Comparison of ENCODE assay signal across 9 cellular contexts in genomic region chr2:160993543-160994090, GRCh38.
DNase-seq lines count a peak whose midpoint lies in the region; ATAC-seq and TF ChIP-seq lines count a peak whose summit lies in the region.
"Had no signal": no experiment of that assay in that cellular context is flagged by ENCODE, and none has a peak within 500 bp of the region (broad histone marks: within the 10 kb centered on the region; RNA-seq: fewer than 3 reads in every experiment).

No MANE protein-coding gene starts in this region.

- 84 to 86% methylated on average over 10 of the region's 10 CpGs for WGBS in GM23248 (ENCODE audit: low coverage in 1 of 2, low lambda C conversion rate in 2 of 2, missing lambda C conversion rate in 2 of 2), 2 experiments

- H3K9me2 ChIP-seq in GM23248 (ENCODE audit: insufficient read depth), result no peaks in the 10 kb centered on the region

- H3K27me3 ChIP-seq in GM23248 (replicated peaks; ENCODE audit: insufficient read depth) (no peaks in the 10 kb centered on the region), OCI-LY3 (ENCODE audit: low read depth, low read length) (peaks cover 3% of the 10 kb centered on the region; the same call in 1 of the 2 replicates), right atrium auricular region (no peaks in the 10 kb centered on the region), ascending aorta (no peaks in the 10 kb centered on the region)

- H3K79me2 ChIP-seq in GM23248 (ENCODE audit: insufficient read depth) (no peaks in the 10 kb centered on the region), OCI-LY3 (ENCODE audit: low read length) (no peaks in the 10 kb centered on the region)

- TF ChIP-seq CTCF in OCI-LY3 (IDR thresholded peaks at IDR 0.05; ENCODE audit: low read depth, low read length) (no peak), right atrium auricular region (IDR thresholded peaks at IDR 0.05) (no peak), ascending aorta (IDR thresholded peaks at IDR 0.05) (no peak)

- DNase-seq in GM23248 (no peak), right atrium auricular region (ENCODE audit: low spot score) (no peak), renal cortical epithelial cell (ENCODE audit: low read depth) (peak; percentile 48), NCI-H748 treated with DMSO at 0.1 percent for 48 hours (lab: John Stamatoyannopoulos, UW) (no peak), ascending aorta (ENCODE audit: low spot score in 2 of 2) (no peak), left colon (no peak)

- intact Hi-C loops in ascending aorta (cut with DNase I), result loop anchor here (2.0 to 10.0 kb wide), 3 partner anchors 669 to 883 kb away; no protein-coding TSS in a partner anchor
- intact Hi-C loops in left colon (cut with DNase I, micrococcal nuclease), result no loop called here

- H4K20me1 ChIP-seq in GM23248 (ENCODE audit: insufficient read depth) (no peaks in the 10 kb centered on the region), OCI-LY3 (ENCODE audit: insufficient read depth, low read length) (no peaks in the 10 kb centered on the region)

- H3K27ac ChIP-seq in GM23248 (peak overlapping the region; percentile 26), OCI-LY3 (ENCODE audit: low read length) (no peak overlapping the region), right atrium auricular region (peak overlapping the region; percentile 50 to 55), ascending aorta (no peak overlapping the region)
- H3K27ac ChIP-seq: thoracic aorta had no signal

- H3K4me3 ChIP-seq in GM23248, result no peak overlapping the region
- no peak overlapping the region for H3K4me3 ChIP-seq in OCI-LY3 (ENCODE audit: low read length)
- H3K4me3 ChIP-seq in right atrium auricular region, result no peak overlapping the region
- H3K4me3 ChIP-seq in ascending aorta, result no peak overlapping the region

- no peaks in the 10 kb centered on the region for H3K9me3 ChIP-seq in GM23248 (ENCODE audit: low read depth)
- H3K9me3 ChIP-seq in OCI-LY3 (ENCODE audit: insufficient read depth, low read length), result no peaks in the 10 kb centered on the region
- no peaks in the 10 kb centered on the region for H3K9me3 ChIP-seq in right atrium auricular region
- no peaks in the 10 kb centered on the region for H3K9me3 ChIP-seq in ascending aorta
- H3K9me3 ChIP-seq: thoracic aorta had no signal

- peaks cover 4% of the 10 kb centered on the region for H3K4me1 ChIP-seq in GM23248 (ENCODE audit: insufficient read depth)
- 0 out of 2 replicates have a peak, but pooled peaks cover 3% of the 10 kb centered on the region for H3K4me1 ChIP-seq in OCI-LY3 (ENCODE audit: low read length)
- peaks cover 0 to 6% of the 10 kb centered on the region in 2 donors for H3K4me1 ChIP-seq in right atrium auricular region
- peaks cover 0 to 2% of the 10 kb centered on the region in 2 donors for H3K4me1 ChIP-seq in ascending aorta

- ATAC-seq in GM21737 (IDR thresholded peaks at IDR 0.05; ENCODE audit: unreplicated experiment), result no peak
- ATAC-seq in left colon, result no peak

- peaks cover 4% of the 10 kb centered on the region; the same call in 1 of the 2 replicates for H3F3A ChIP-seq in GM23248 (ENCODE audit: insufficient read depth)

- H3K36me3 ChIP-seq in GM23248 (ENCODE audit: low read depth) (no peaks in the 10 kb centered on the region), OCI-LY3 (replicated peaks; ENCODE audit: low read depth, low read length) (no peaks in the 10 kb centered on the region), right atrium auricular region (no peaks in the 10 kb centered on the region), ascending aorta (no peaks in the 10 kb centered on the region)
- H3K36me3 ChIP-seq: thoracic aorta had no signal

- H3K9ac ChIP-seq in GM23248 (peak overlapping the region; percentile 19; the same call in 1 of the 2 replicates), OCI-LY3 (ENCODE audit: low read length) (no peak overlapping the region)

- H3K4me2 ChIP-seq in GM23248 (ENCODE audit: unreplicated experiment), result peak overlapping the region; percentile 10
- H3K4me2 ChIP-seq in OCI-LY3 (ENCODE audit: low read length), result peak overlapping the region; percentile 78; the same call in 1 of the 2 replicates

- in situ Hi-C loops in GM23248 (cut with MboI), result loop anchor here (10.0 kb wide), 1 partner anchor 889 kb away; no protein-coding TSS in a partner anchor

- H2AFZ ChIP-seq in GM23248 (no peak overlapping the region), OCI-LY3 (ENCODE audit: low read depth, low read length) (0 out of 2 replicates have a peak overlapping the region, but pooled peaks have one; percentile 78)

Comparison
In these comparisons a context has a peak if more than half of its experiments do, and no peak if none do; other contexts are left out.
1. H3K27ac ChIP-seq: peak in GM23248 (single experiment) and right atrium auricular region (2 of 2); none in OCI-LY3 (single experiment) and ascending aorta (0 of 2).